ENCODE assay signal across 8 cellular contexts in genomic region chr2:121699421-121700328, GRCh38. TPM values are rescaled to one million over a fixed set of nuclear protein-coding genes. Genes with fewer than 3 reads are reported as not detected.
A peak's percentile ranks its signal among the peaks of the same experiment; 100 is the strongest.
DNase-seq lines count a peak whose midpoint lies in the region; ATAC-seq, FAIRE-seq and TF ChIP-seq lines count a peak whose summit lies in the region.

No MANE protein-coding gene starts in this region.

- TF ChIP-seq POLR2A in GM12891 (IDR thresholded peaks at IDR 0.05; ENCODE audit: low read depth, low read length): 0 out of 2 replicates have a peak, but pooled peaks have one; percentile 28

- TF ChIP-seq CTCF in neutrophil (IDR thresholded peaks at IDR 0.05): peak; percentile 3

- no peaks in the 10 kb centered on the region for H3K27me3 Mint-ChIP-seq in effector memory CD8-positive, alpha-beta T cell

- H3K4me3 Mint-ChIP-seq in effector memory CD8-positive, alpha-beta T cell: peak overlapping the region; percentile 85 to 86

- H3K36me3 Mint-ChIP-seq in effector memory CD8-positive, alpha-beta T cell (ENCODE audit: insufficient read depth): peaks cover 29% of the 10 kb centered on the region

- DNase-seq in GM12891 (ENCODE audit: insufficient read length, low spot score): peak; percentile 64
- peak; percentile 12 for DNase-seq in NCI-H2029 treated with DMSO at 0.1 percent for 48 hours (lab: John Stamatoyannopoulos, UW)
- peak; percentile 78 to 83 for DNase-seq in activated CD4-positive, alpha-beta T cell treated with anti-CD3 and anti-CD28 coated beads, Interleukin-2, amount 50 U/mL, for 4 hours
- peak; percentile 85 to 89 (median 89) for DNase-seq in effector memory CD8-positive, alpha-beta T cell
- peak; percentile 74 for DNase-seq in ureter (ENCODE audit: low spot score)
- no peak for DNase-seq in NCI-H82 treated with DMSO at 0.1 percent for 48 hours (lab: John Stamatoyannopoulos, UW; ENCODE audit: unreplicated experiment)

- H3K27ac ChIP-seq in neutrophil: peak overlapping the region; percentile 77

- peak; percentile 72 for FAIRE-seq in GM12891 (lab: Jason Lieb, UNC)

- peaks cover 34 to 37% of the 10 kb centered on the region in 2 donors for H3K4me1 Mint-ChIP-seq in effector memory CD8-positive, alpha-beta T cell (ENCODE audit: low read depth in 2 of 2)

- peak overlapping the region; percentile 36 to 50 for H3K4me3 ChIP-seq in neutrophil (ENCODE audit: low read depth in 1 of 2, low read length in 1 of 2)

- H3K36me3 ChIP-seq in neutrophil: no peaks in the 10 kb centered on the region

- no peaks in the 10 kb centered on the region for H3K9me3 Mint-ChIP-seq in effector memory CD8-positive, alpha-beta T cell

- ATAC-seq in HG02623 (IDR thresholded peaks at IDR 0.05; ENCODE audit: unreplicated experiment): peak; percentile 97
- peak; percentile 89 for ATAC-seq in effector memory CD8-positive, alpha-beta T cell (replicated peaks)

- peaks cover 26 to 33% of the 10 kb centered on the region in 2 experiments for H3K4me1 ChIP-seq in neutrophil (ENCODE audit: control insufficient read depth in 1 of 2, insufficient read depth in 1 of 2, low read depth in 1 of 2, low read length in 1 of 2)

- H3K27me3 ChIP-seq in neutrophil: no peaks in the 10 kb centered on the region

- no peaks in the 10 kb centered on the region for H3K9me3 ChIP-seq in neutrophil

- H3K27ac Mint-ChIP-seq in effector memory CD8-positive, alpha-beta T cell: peak overlapping the region; percentile 98 to 99

TF ChIP-seq in GM12891, 5 proteins besides CTCF, POLR2A, EP300 and RAD21:
- TF ChIP-seq POLR2AphosphoS5 (IDR thresholded peaks at IDR 0.05; ENCODE audit: low read depth, low read length) (no peak), SPI1 (IDR thresholded peaks at IDR 0.05; ENCODE audit: low read depth, low read length) (0 out of 2 replicates have a peak, but pooled peaks have one; percentile 19)

RNA-seq across cellular contexts. Expression of gene NIFK, which starts 37.0 kb away (rescaled TPM):
- 59.5 TPM for polyA plus RNA-seq in GM12891 (2012; ENCODE audit: low read depth, missing spikeins)
- total RNA-seq in ureter: 92.3 TPM

RNA-seq across cellular contexts. Expression of gene CLASP1, which starts 50.4 kb away (rescaled TPM):
- polyA plus RNA-seq in GM12891 (2012; ENCODE audit: low read depth, missing spikeins): 18.8 TPM
- 74.8 TPM for total RNA-seq in ureter

RNA-seq across cellular contexts. Expression of gene TSN, which starts 55.8 kb away (rescaled TPM):
- polyA plus RNA-seq in GM12891 (2012; ENCODE audit: low read depth, missing spikeins): 27.5 TPM
- 66.6 TPM for total RNA-seq in ureter
